10 cellular contexts compared by ENCODE assay signal in genomic region chr11:94127632-94128031, GRCh38. TPM values are rescaled to one million over a fixed set of nuclear protein-coding genes. Genes with fewer than 3 reads are reported as not detected.
A peak's percentile ranks its signal among the peaks of the same experiment; 100 is the strongest.
DNase-seq lines count a peak whose midpoint lies in the region; ATAC-seq and TF ChIP-seq lines count a peak whose summit lies in the region.
"Had no signal": no experiment of that assay in that cellular context is flagged by ENCODE, and none has a peak within 500 bp of the region (broad histone marks: within the 10 kb centered on the region; RNA-seq: fewer than 3 reads in every experiment).

No MANE protein-coding gene starts in this region.

- no peaks in the 10 kb centered on the region for H4K20me1 ChIP-seq in OCI-LY1 (ENCODE audit: insufficient read depth, low read length)

- H2BK12ac ChIP-seq in trophoblast cell (ENCODE audit: low read length) = no peak overlapping the region

- DNase-seq in GM12865 (ENCODE audit: low read depth) (no peak), trophoblast cell (no peak), NOMO-1 treated with DMSO at 0.1 percent for 48 hours (lab: John Stamatoyannopoulos, UW; ENCODE audit: unreplicated experiment) (no peak), NCI-H2171 treated with DMSO at 0.1 percent for 48 hours (lab: John Stamatoyannopoulos, UW) (no peak)
- DNase-seq in effector memory CD4-positive, alpha-beta T cell = no peak
- DNase-seq: NCI-H1436 treated with DMSO at 0.1 percent for 48 hours had no signal

- H3K27me3 ChIP-seq in OCI-LY1 (ENCODE audit: insufficient read depth, low read length) (no peaks in the 10 kb centered on the region), trophoblast cell (ENCODE audit: insufficient read depth, low read length) (no peaks in the 10 kb centered on the region)
- no peaks in the 10 kb centered on the region for H3K27me3 ChIP-seq in effector memory CD4-positive, alpha-beta T cell (replicated peaks; ENCODE audit: control insufficient read depth, insufficient read depth, low read length, poor library complexity, severe bottlenecking)
- H3K27me3 ChIP-seq: pancreas had no signal

- H3K4me3 ChIP-seq in GM12865 (ENCODE audit: low read depth, low read length) (peak overlapping the region; percentile 94), OCI-LY1 (ENCODE audit: low read depth, low read length, poor library complexity, severe bottlenecking) (peak overlapping the region; percentile 83), trophoblast cell (ENCODE audit: low read depth, low read length) (peak overlapping the region; percentile 43)
- H3K4me3 ChIP-seq in effector memory CD4-positive, alpha-beta T cell (ENCODE audit: insufficient read depth, low read depth, low read length, poor library complexity, severe bottlenecking) = peak overlapping the region; percentile 76

- H3K36me3 ChIP-seq in OCI-LY1 (ENCODE audit: insufficient read depth, low read length) (no peaks in the 10 kb centered on the region), trophoblast cell (ENCODE audit: control insufficient read depth in 1 of 2, insufficient read depth in 2 of 2, low read length in 2 of 2) (no peaks in the 10 kb centered on the region)
- no peaks in the 10 kb centered on the region for H3K36me3 ChIP-seq in effector memory CD4-positive, alpha-beta T cell (ENCODE audit: control insufficient read depth, insufficient read depth, low read length)
- H3K36me3 ChIP-seq: pancreas had no signal

- no peak overlapping the region for H3K14ac ChIP-seq in trophoblast cell (ENCODE audit: low read length)

- peaks cover 31% of the 10 kb centered on the region for H3K4me1 ChIP-seq in OCI-LY1 (ENCODE audit: insufficient read depth, low read length, severe bottlenecking)
- H3K4me1 ChIP-seq in effector memory CD4-positive, alpha-beta T cell (ENCODE audit: control insufficient read depth, insufficient read depth, low read length, poor library complexity, severe bottlenecking) = peaks cover 17% of the 10 kb centered on the region
- peaks cover 0 to 10% of the 10 kb centered on the region in 2 experiments for H3K4me1 ChIP-seq in trophoblast cell (ENCODE audit: control insufficient read depth in 1 of 2, insufficient read depth in 2 of 2, low read length in 2 of 2)

- TF ChIP-seq CTCF in GM12865 (IDR thresholded peaks at IDR 0.05; ENCODE audit: insufficient read depth, low read depth, low read length, missing control alignments) = no peak
- TF ChIP-seq CTCF in OCI-LY1 (IDR thresholded peaks at IDR 0.05; ENCODE audit: low read length) = no peak

- H3K79me1 ChIP-seq in trophoblast cell (ENCODE audit: low read length) = peaks cover 12% of the 10 kb centered on the region

- H3K9ac ChIP-seq in OCI-LY1 (ENCODE audit: low read length) (peak overlapping the region; percentile 83), trophoblast cell (ENCODE audit: low read length) (no peak overlapping the region)

- H3K79me2 ChIP-seq in OCI-LY1 (ENCODE audit: insufficient read depth, low read length) = 0 out of 2 replicates have a peak, but pooled peaks cover under 1% of the 10 kb centered on the region
- peaks cover 10% of the 10 kb centered on the region for H3K79me2 ChIP-seq in trophoblast cell (ENCODE audit: control insufficient read depth, insufficient read depth, low read length, poor library complexity)

- H4K12ac ChIP-seq in trophoblast cell (ENCODE audit: low read depth, low read length) = no peak overlapping the region

- ATAC-seq in GM21737 (IDR thresholded peaks at IDR 0.05; ENCODE audit: unreplicated experiment) (no peak), GM21360 (IDR thresholded peaks at IDR 0.05; ENCODE audit: unreplicated experiment) (no peak)

- no peak overlapping the region for H3K18ac ChIP-seq in trophoblast cell (ENCODE audit: low read length)

- no peak overlapping the region for H3K23ac ChIP-seq in trophoblast cell (ENCODE audit: low read length)

- H2BK120ac ChIP-seq in trophoblast cell (ENCODE audit: insufficient read depth, low read length, poor library complexity) = no peak overlapping the region

- H3K9me3 ChIP-seq in OCI-LY1 (ENCODE audit: low read length) (no peaks in the 10 kb centered on the region), trophoblast cell (ENCODE audit: insufficient read depth, low read depth, low read length) (no peaks in the 10 kb centered on the region)
- H3K9me3 ChIP-seq in effector memory CD4-positive, alpha-beta T cell (ENCODE audit: control insufficient read depth, low read length) = no peaks in the 10 kb centered on the region
- H3K9me3 ChIP-seq: pancreas had no signal

- peak overlapping the region; percentile 97 for H3K4me2 ChIP-seq in OCI-LY1 (ENCODE audit: low read length)
- H3K4me2 ChIP-seq in trophoblast cell (ENCODE audit: low read length) = peak overlapping the region; percentile 78

- H2BK5ac ChIP-seq in trophoblast cell (ENCODE audit: low read depth, low read length, poor library complexity) = no peak overlapping the region

- no peaks in the 10 kb centered on the region for H3F3A ChIP-seq in OCI-LY1 (ENCODE audit: insufficient read depth, low read length)

- H4K91ac ChIP-seq in trophoblast cell (ENCODE audit: low read depth, low read length) = no peak overlapping the region

- H3K27ac ChIP-seq in OCI-LY1 (ENCODE audit: low read depth, low read length, poor library complexity, severe bottlenecking) (no peak overlapping the region), trophoblast cell (ENCODE audit: low read depth, low read length) (no peak overlapping the region)
- H3K27ac ChIP-seq in effector memory CD4-positive, alpha-beta T cell (ENCODE audit: insufficient read depth, low read length, poor library complexity, severe bottlenecking) = peak overlapping the region; percentile 72

- H4K8ac ChIP-seq in trophoblast cell (ENCODE audit: low read depth, low read length) = no peak overlapping the region

- H2AFZ ChIP-seq in OCI-LY1 (ENCODE audit: low read length) = no peak overlapping the region
- H2AFZ ChIP-seq in trophoblast cell (ENCODE audit: insufficient read depth, low read length, poor library complexity) = no peak overlapping the region

- H3K9me2 ChIP-seq in OCI-LY1 (ENCODE audit: low read depth, low read length) = no peaks in the 10 kb centered on the region

- no peak overlapping the region for H2AK5ac ChIP-seq in trophoblast cell (ENCODE audit: low read length)

- no peak overlapping the region for H3K4ac ChIP-seq in trophoblast cell (ENCODE audit: low read depth, low read length)

RNA-seq across cellular contexts. Expression of gene PANX1, which starts 1.0 kb away (rescaled TPM):
- 15.7 and 16.4 TPM in 2 replicates for polyA plus RNA-seq in trophoblast cell (2013)

Comparison
In these comparisons a context has a peak if more than half of its experiments do, and no peak if none do; other contexts are left out.
1. H3K4me3 ChIP-seq: peak in every context shown above with its lines; median percentile 94 in GM12865; 83 in OCI-LY1; 76 in effector memory CD4-positive, alpha-beta T cell; 43 in trophoblast cell.